ENCODE assay signal across 8 cellular contexts in genomic region chr7:23106801-23107713, GRCh38. TPM values are rescaled to one million over a fixed set of nuclear protein-coding genes. Genes with fewer than 3 reads are reported as not detected.
DNase-seq lines count a peak whose midpoint lies in the region; ATAC-seq, FAIRE-seq and TF ChIP-seq lines count a peak whose summit lies in the region.

No MANE protein-coding gene starts in this region.

- H3K9me3 ChIP-seq in HUES6 (ENCODE audit: control insufficient read depth, insufficient read depth, low read depth, low read length): peaks cover 3% of the 10 kb centered on the region; the same call in 1 of the 2 replicates

- POLR2A ChIA-PET in MCF 10A (lab: Yijun Ruan, JAX): interaction anchor here (0.6 to 4.6 kb wide), 28 partner anchors 9 to 424 kb away, joined by 3 to 99 read pairs (median 5); partner anchors contain the start of genes NUP42 and TOMM7

- H3K4me3 Mint-ChIP-seq in MCF 10A (ENCODE audit: unreplicated experiment): peak overlapping the region; percentile 94

- BruUV-seq in MCF 10A (replicated peaks; lab: Mats Ljungman, UMichigan): TSS peak; percentile 32

- CTCF ChIA-PET in MCF 10A (lab: Yijun Ruan, JAX): interaction anchor here (0.6 to 2.0 kb wide), 11 partner anchors 9 to 548 kb away, joined by 3 to 14 read pairs (median 4); no protein-coding TSS in a partner anchor

- no peaks in the 10 kb centered on the region for H3K27me3 Mint-ChIP-seq in MCF 10A (ENCODE audit: insufficient read depth, unreplicated experiment)

- H3K36me3 Mint-ChIP-seq in MCF 10A (ENCODE audit: insufficient read depth, unreplicated experiment): no peaks in the 10 kb centered on the region

- H3K9me3 Mint-ChIP-seq in MCF 10A (ENCODE audit: unreplicated experiment): no peaks in the 10 kb centered on the region

- H3K4me1 ChIP-seq in HUES6 (ENCODE audit: control insufficient read depth, insufficient read depth, low read length) (peaks cover 16% of the 10 kb centered on the region), urinary bladder (ENCODE audit: insufficient read depth) (peaks cover 2% of the 10 kb centered on the region)

- TF ChIP-seq CTCF in AG10803 (conservative IDR thresholded peaks at IDR 0.05; ENCODE audit: low read length): no peak
- TF ChIP-seq CTCF in MCF 10A (IDR thresholded peaks at IDR 0.05; ENCODE audit: unreplicated experiment): no peak

- no peak for TF ChIP-seq POLR2A in H54 (IDR thresholded peaks at IDR 0.05; ENCODE audit: low read depth, low read length)

- H3K27me3 ChIP-seq in HUES6 (ENCODE audit: control insufficient read depth, insufficient read depth, low read length): no peaks in the 10 kb centered on the region

- H3K36me3 ChIP-seq in HUES6 (ENCODE audit: control insufficient read depth, insufficient read depth, low read length) (no peaks in the 10 kb centered on the region), urinary bladder (ENCODE audit: insufficient read depth) (no peaks in the 10 kb centered on the region)

- peak overlapping the region; percentile 87 for H3K4me3 ChIP-seq in AG10803 (ENCODE audit: low read length)
- H3K4me3 ChIP-seq in HUES6 (ENCODE audit: low read depth, low read length): peak overlapping the region; percentile 97
- H3K4me3 ChIP-seq in urinary bladder (ENCODE audit: low read depth, low read length): peak overlapping the region; percentile 85

- peak overlapping the region; percentile 96 for H3K27ac Mint-ChIP-seq in MCF 10A (ENCODE audit: low read depth, unreplicated experiment)

- peak overlapping the region; percentile 89 for H3K9ac ChIP-seq in HUES6 (ENCODE audit: low read length)

- intact Hi-C loops in MCF 10A (cut with micrococcal nuclease): no loop called here

- H3K27ac ChIP-seq in HUES6 (ENCODE audit: low read depth, low read length) (no peak overlapping the region), urinary bladder (ENCODE audit: low read depth) (no peak overlapping the region)

- H3K4me1 Mint-ChIP-seq in MCF 10A (ENCODE audit: insufficient read depth, unreplicated experiment): peaks cover 34% of the 10 kb centered on the region

- WGBS in urinary bladder: 12% methylated on average over 11 of the region's 11 CpGs

- DNase-seq in AG10803 (ENCODE audit: low read depth) (no peak), MCF 10A (ENCODE audit: unreplicated experiment) (no peak), lung microvascular endothelial cell (ENCODE audit: low read depth in 2 of 2) (peak; percentile 44 to 65), H54 (ENCODE audit: insufficient read length, low spot score) (no peak)
- DNase-seq in stimulated activated CD4-positive, alpha-beta T cell treated with anti-CD3 and anti-CD28 coated beads, Interleukin-2, amount 100 ng/mL, for 48 hours: no peak

- no peak for FAIRE-seq in H54 (lab: Jason Lieb, UNC)

- ATAC-seq in GM21528 (IDR thresholded peaks at IDR 0.05; ENCODE audit: low FRiP score, unreplicated experiment): no peak

RNA-seq across cellular contexts. Expression of gene KLHL7, which starts 1.5 kb away (rescaled TPM):
- total RNA-seq in MCF 10A (2022): 17.9 and 19.1 TPM in 2 replicates
- 13.3 and 17.4 TPM in 2 replicates for total RNA-seq in lung microvascular endothelial cell
- total RNA-seq in urinary bladder: 38.5 TPM
- polyA plus RNA-seq in urinary bladder: 26.4 TPM

Comparison
In these comparisons a context has a peak if more than half of its experiments do, and no peak if none do; other contexts are left out.
1. DNase-seq: peak in lung microvascular endothelial cell (2 of 2); none in AG10803 (single experiment), MCF 10A (single experiment), stimulated activated CD4-positive, alpha-beta T cell treated with anti-CD3 and anti-CD28 coated beads, Interleukin-2, amount 100 ng/mL, for 48 hours (0 of 2) and H54 (single experiment).
2. Peak in every context shown above with its lines, with median percentiles within 50 percentile points of each other: H3K4me3 ChIP-seq.